Comparison of ENCODE assay signal across 22 cellular contexts in genomic region chr1:234698624-234699023, GRCh38.
"Had no signal": no experiment of that assay in that cellular context is flagged by ENCODE, and none has a peak within 500 bp of the region (broad histone marks: within the 10 kb centered on the region; RNA-seq: fewer than 3 reads in every experiment).

No MANE protein-coding gene starts in this region.

- H3K4me3 ChIP-seq: left ventricle myocardium inferior, thyroid gland had no signal

- H3K36me3 Mint-ChIP-seq: activated naive CD8-positive, alpha-beta T cell; natural killer cell; WTC11 had no signal

- H3K27ac Mint-ChIP-seq: activated CD4-positive, alpha-beta memory T cell treated with anti-CD3 and anti-CD28 coated beads, Interleukin-2, amount 10 ng/mL, durations not matched to agents 7 days and 5 days; activated T-cell treated with anti-CD3 and anti-CD28 coated beads, Interleukin-2, amount 50 U/mL, for 72 hours; natural killer cell; progenitor cell of endocrine pancreas; WTC11 had no signal

- H3K4me1 Mint-ChIP-seq: natural killer cell, WTC11 had no signal

- H3K27me3 Mint-ChIP-seq: activated naive CD8-positive, alpha-beta T cell had no signal

- H3K4me3 Mint-ChIP-seq: activated CD4-positive, alpha-beta memory T cell treated with anti-CD3 and anti-CD28 coated beads, Interleukin-2, amount 10 ng/mL, durations not matched to agents 7 days and 5 days; activated naive CD8-positive, alpha-beta T cell; activated T-cell treated with anti-CD3 and anti-CD28 coated beads, Interleukin-2, amount 50 U/mL, for 72 hours; natural killer cell; WTC11 had no signal

- H3K9me3 Mint-ChIP-seq: activated CD4-positive, alpha-beta memory T cell treated with anti-CD3 and anti-CD28 coated beads, Interleukin-2, amount 10 ng/mL, durations not matched to agents 7 days and 5 days; activated T-cell treated with anti-CD3 and anti-CD28 coated beads, Interleukin-2, amount 50 U/mL, for 72 hours; natural killer cell; WTC11 had no signal

- H3K36me3 ChIP-seq: left ventricle myocardium inferior, thyroid gland had no signal

- H3K9me3 ChIP-seq: left ventricle myocardium inferior, thyroid gland had no signal

- H3K27ac ChIP-seq: left ventricle myocardium inferior had no signal

- DNase-seq: activated CD4-positive, alpha-beta memory T cell treated with anti-CD3 and anti-CD28 coated beads, Interleukin-2, amount 10 ng/mL, durations not matched to agents 7 days and 5 days; activated CD4-positive, alpha-beta T cell treated with anti-CD3 and anti-CD28 coated beads for 4 hours; activated gamma-delta T cell treated with Interleukin-2 at 50 U/mL for 16 hours; activated T-cell treated with anti-CD3 and anti-CD28 coated beads, Interleukin-2, amount 50 U/mL, for 72 hours; amniotic stem cell; caudate nucleus; hippocampal formation; left ventricle myocardium inferior; natural killer cell; occipital lobe; stimulated activated CD4-positive, alpha-beta T cell treated with anti-CD3 and anti-CD28 coated beads, Interleukin-12 subunit alpha, Interleukin-12 subunit beta, amount 100 ng/mL, for 4 hours; stimulated activated CD4-positive, alpha-beta T cell treated with anti-CD3 and anti-CD28 coated beads, Interleukin-2, amount 100 ng/mL, for 24 hours; T-helper 2 cell; thyroid gland had no signal

- ATAC-seq: activated T-cell treated with anti-CD3 and anti-CD28 coated beads, Interleukin-2, amount 50 U/mL, for 72 hours; esophagus mucosa; natural killer cell; WTC11 had no signal

- FAIRE-seq: colon, endometrium, keratinocyte, urothelium cell line had no signal

- H3K27me3 ChIP-seq: thyroid gland had no signal
